Comparison of ENCODE assay signal across 30 cellular contexts in the genomic region with DNA sequence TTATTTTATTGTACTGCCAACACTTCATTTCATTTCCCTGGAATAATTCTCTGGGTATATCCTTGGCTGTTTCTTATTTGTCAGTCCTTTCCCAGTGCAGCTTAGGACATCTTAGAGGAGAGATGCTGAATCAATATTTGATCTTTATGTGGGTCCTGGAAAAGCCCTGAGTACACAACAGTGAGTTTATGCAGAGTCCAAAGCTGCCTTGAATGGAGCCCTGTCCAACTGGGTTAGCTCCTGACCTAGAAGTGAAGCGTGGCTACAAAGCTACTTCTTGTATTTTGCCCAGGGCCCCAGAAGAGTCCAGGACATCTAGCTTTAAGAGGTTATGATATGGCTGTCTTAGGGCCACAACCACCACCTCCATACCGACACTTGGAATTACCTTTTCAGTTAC.
"Had no signal": no experiment of that assay in that cellular context is flagged by ENCODE, and none has a peak within 500 bp of the region (broad histone marks: within the 10 kb centered on the region; RNA-seq: fewer than 3 reads in every experiment).

No MANE protein-coding gene starts in this region.

- H3K27me3 ChIP-seq: adrenal gland, body of pancreas, brain microvascular endothelial cell, breast epithelium had no signal

- H3K27ac ChIP-seq: adrenal gland, body of pancreas, brain microvascular endothelial cell, breast epithelium, WERI-Rb-1 had no signal

- DNase-seq: activated CD4-positive, alpha-beta memory T cell treated with anti-CD3 and anti-CD28 coated beads, Interleukin-2, amount 10 ng/mL, durations not matched to agents 7 days and 5 days; activated CD4-positive, alpha-beta T cell treated with anti-CD3 and anti-CD28 coated beads for 1 hour; activated CD4-positive, alpha-beta T cell treated with anti-CD3 and anti-CD28 coated beads for 36 hours; activated CD4-positive, alpha-beta T cell treated with anti-CD3 and anti-CD28 coated beads for 48 hours; activated CD4-positive, alpha-beta T cell treated with anti-CD3 and anti-CD28 coated beads, Interleukin-2, amount 10 ng/mL, durations not matched to agents 7 days and 5 days; activated CD4-positive, alpha-beta T cell treated with anti-CD3 and anti-CD28 coated beads, Interleukin-2, amount 50 U/mL, for 48 hours; activated CD4-positive, CD25-positive, alpha-beta regulatory T cell; activated CD8-positive, alpha-beta memory T cell treated with anti-CD3 and anti-CD28 coated beads for 24 hours; activated CD8-positive, alpha-beta memory T cell treated with anti-CD3 and anti-CD28 coated beads, Interleukin-2, amount 10 ng/mL, durations not matched to agents 7 days and 5 days; activated CD8-positive, alpha-beta memory T cell treated with anti-CD3 and anti-CD28 coated beads, Interleukin-2, amount 50 U/mL, for 48 hours; activated CD8-positive, alpha-beta T cell treated with anti-CD3 and anti-CD28 coated beads, Interleukin-2, amount 10 ng/mL, durations not matched to agents 7 days and 5 days; activated effector memory CD4-positive, alpha-beta T cell treated with anti-CD3 and anti-CD28 coated beads, Interleukin-2, amount 50 U/mL, for 16 hours; activated gamma-delta T cell treated with Interleukin-2 at 50 U/mL for 16 hours; activated naive CD4-positive, alpha-beta T cell; activated naive CD4-positive, alpha-beta T cell treated with anti-CD3 and anti-CD28 coated beads for 36 hours; activated naive CD4-positive, alpha-beta T cell treated with anti-CD3 and anti-CD28 coated beads, Interleukin-2, amount 50 U/mL, for 16 hours; activated naive CD8-positive, alpha-beta T cell treated with anti-CD3 and anti-CD28 coated beads for 36 hours; activated T-cell treated with anti-CD3 and anti-CD28 coated beads, Interleukin-2, amount 50 U/mL, for 24 hours; activated T-cell treated with anti-CD3 and anti-CD28 coated beads, Interleukin-2, amount 50 U/mL, for 72 hours; adrenal gland; amniotic stem cell; aorta; body of pancreas; brain microvascular endothelial cell; central memory CD4-positive, alpha-beta T cell; T-helper 1 cell; T-helper 2 cell; T-helper 9 cell; WERI-Rb-1 had no signal

- H3K9me3 ChIP-seq: adrenal gland, body of pancreas, breast epithelium had no signal

- H3K4me1 ChIP-seq: adrenal gland, body of pancreas, breast epithelium had no signal

- H3K36me3 ChIP-seq: adrenal gland, brain microvascular endothelial cell, breast epithelium, WERI-Rb-1 had no signal

- H3K4me3 ChIP-seq: adrenal gland, body of pancreas, breast epithelium had no signal
